ENCODE assay signal across 8 cellular contexts in the genomic region with DNA sequence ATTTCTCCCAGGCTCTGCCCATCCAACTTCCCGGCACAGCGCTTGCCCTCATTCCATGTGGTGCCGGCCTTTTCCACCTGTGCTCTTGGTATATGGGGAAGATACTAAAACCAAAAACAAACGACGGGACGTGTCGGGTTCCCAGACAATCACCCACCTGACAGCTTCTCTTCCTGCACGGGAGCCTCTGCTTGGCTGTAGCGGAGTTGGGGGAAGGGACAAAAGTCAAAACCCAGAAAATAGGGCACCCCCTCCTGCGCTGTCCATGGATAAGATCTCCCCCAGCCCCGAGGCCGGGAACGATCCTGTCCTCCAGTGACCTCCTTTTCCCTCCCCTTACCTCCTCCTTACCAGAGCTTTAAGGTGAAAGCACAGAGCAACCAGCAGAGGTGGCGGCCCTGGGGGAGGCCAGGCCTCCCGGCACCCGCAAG. TPM values are rescaled to one million over a fixed set of nuclear protein-coding genes. Genes with fewer than 3 reads are reported as not detected.
DNase-seq lines count a peak whose midpoint lies in the region; ATAC-seq and TF ChIP-seq lines count a peak whose summit lies in the region.

No MANE protein-coding gene starts in this region.

- peak overlapping the region; percentile 99 for H3K4me3 Mint-ChIP-seq in activated CD4-positive, alpha-beta T cell treated with anti-CD3 and anti-CD28 coated beads, Interleukin-2, amount 10 ng/mL, durations not matched to agents 24 days and 14 days

- 0 to 1% (median 0%) methylated on average over 11 to 16 of the region's 16 CpGs for WGBS in adrenal gland, 4 donors

- H3K9me3 Mint-ChIP-seq in activated CD4-positive, alpha-beta T cell treated with anti-CD3 and anti-CD28 coated beads, Interleukin-2, amount 10 ng/mL, durations not matched to agents 24 days and 14 days, result no peaks in the 10 kb centered on the region

- H3K4me3 ChIP-seq in adrenal gland (peak overlapping the region; percentile 52 to 87 (median 78)), thoracic aorta (peak overlapping the region; percentile 85)

- H3K36me3 ChIP-seq in adrenal gland (replicated peaks in 1 of 2) (peaks cover 0 to 42% of the 10 kb centered on the region in 2 donors), thoracic aorta (peaks cover 23% of the 10 kb centered on the region)

- H3K27ac ChIP-seq in adrenal gland (peak overlapping the region; percentile 34 to 93 (median 90)), layer of hippocampus (ENCODE audit: low read depth, low read length) (peak overlapping the region; percentile 93), thoracic aorta (peak overlapping the region; percentile 84)

- peaks cover 44% of the 10 kb centered on the region for H3K4me1 Mint-ChIP-seq in activated CD4-positive, alpha-beta T cell treated with anti-CD3 and anti-CD28 coated beads, Interleukin-2, amount 10 ng/mL, durations not matched to agents 24 days and 14 days

- no peaks in the 10 kb centered on the region for H3K27me3 Mint-ChIP-seq in activated CD4-positive, alpha-beta T cell treated with anti-CD3 and anti-CD28 coated beads, Interleukin-2, amount 10 ng/mL, durations not matched to agents 24 days and 14 days

- H3K27me3 ChIP-seq in adrenal gland (no peaks in the 10 kb centered on the region), layer of hippocampus (ENCODE audit: control insufficient read depth, insufficient read depth, low read length) (no peaks in the 10 kb centered on the region), thoracic aorta (replicated peaks; ENCODE audit: insufficient read depth) (no peaks in the 10 kb centered on the region)

- intact Hi-C loops in activated CD4-positive, alpha-beta T cell treated with anti-CD3 and anti-CD28 coated beads, Interleukin-2, amount 10 ng/mL, durations not matched to agents 24 days and 14 days (cut with micrococcal nuclease), result loop anchor here (1.0 kb wide), 4 partner anchors 9 to 19 kb away; a partner anchor contains a TSS
- intact Hi-C loops in adrenal gland (cut with DNase I), result no loop called here

- no peak for TF ChIP-seq POLR2A in adrenal gland (IDR thresholded peaks at IDR 0.05)

- H3K9me3 ChIP-seq in adrenal gland (replicated peaks in 1 of 3) (no peaks in the 10 kb centered on the region), thoracic aorta (no peaks in the 10 kb centered on the region)

- no peak for DNase-seq in activated CD4-positive, alpha-beta T cell treated with anti-CD3 and anti-CD28 coated beads, Interleukin-2, amount 10 ng/mL, durations not matched to agents 24 days and 14 days
- DNase-seq in activated CD4-positive, alpha-beta T cell treated with anti-CD3 and anti-CD28 coated beads for 48 hours, result no peak
- peak in 1 of 7 donors; percentile 44 for DNase-seq in adrenal gland
- DNase-seq in thoracic aorta (ENCODE audit: low spot score), result no peak
- no peak for DNase-seq in foreskin melanocyte
- no peak for DNase-seq in pons (ENCODE audit: low spot score)

- TF ChIP-seq CTCF in adrenal gland (IDR thresholded peaks at IDR 0.05) (no peak), thoracic aorta (IDR thresholded peaks at IDR 0.05) (no peak)

- ATAC-seq in thoracic aorta (ENCODE audit: insufficient number of reproducible peaks, low FRiP score, low read depth), result no peak
- no peak for ATAC-seq in HG03045 (IDR thresholded peaks at IDR 0.05; ENCODE audit: unreplicated experiment)

- H3K27ac Mint-ChIP-seq in activated CD4-positive, alpha-beta T cell treated with anti-CD3 and anti-CD28 coated beads, Interleukin-2, amount 10 ng/mL, durations not matched to agents 24 days and 14 days, result peak overlapping the region; percentile 97

- peaks cover 47% of the 10 kb centered on the region for H3K36me3 Mint-ChIP-seq in activated CD4-positive, alpha-beta T cell treated with anti-CD3 and anti-CD28 coated beads, Interleukin-2, amount 10 ng/mL, durations not matched to agents 24 days and 14 days (ENCODE audit: low read depth)

- H3K4me1 ChIP-seq in adrenal gland (replicated peaks in 1 of 2), result peaks cover 17 to 18% of the 10 kb centered on the region in 2 donors
- peaks cover 8 to 10% of the 10 kb centered on the region in 2 donors for H3K4me1 ChIP-seq in thoracic aorta (ENCODE audit: control insufficient read depth in 1 of 2, low read depth in 2 of 2)

RNA-seq across cellular contexts. Expression of a gene that starts 0.6 kb away (rescaled TPM):
- 195 and 200 TPM in 2 replicates for total RNA-seq in activated CD4-positive, alpha-beta T cell treated with anti-CD3 and anti-CD28 coated beads, Interleukin-2, amount 10 ng/mL, durations not matched to agents 24 days and 14 days
- total RNA-seq in adrenal gland, result 100 to 1,000 TPM; 103 to 327 (median 179) TPM
- 100 to 1,000 TPM in 2 of 3 donors, 10 to 100 TPM in 1; 68.3 to 144 (median 140) TPM for polyA plus RNA-seq in adrenal gland
- 100 to 1,000 TPM; 184 to 266 TPM for total RNA-seq in thoracic aorta

RNA-seq across cellular contexts. Expression of a gene that starts 9.1 kb away (rescaled TPM):
- 8.3 and 9.7 TPM in 2 replicates for total RNA-seq in activated CD4-positive, alpha-beta T cell treated with anti-CD3 and anti-CD28 coated beads, Interleukin-2, amount 10 ng/mL, durations not matched to agents 24 days and 14 days
- 10 to 100 TPM in 7 of 8 donors, 1 to 10 TPM in 1; 5.1 to 16.7 (median 15.0) TPM for total RNA-seq in adrenal gland
- polyA plus RNA-seq in adrenal gland, result 10 to 100 TPM in 2 of 3 donors, 1 to 10 TPM in 1; 6.3 to 21.8 (median 19.0) TPM
- 10 to 100 TPM in 1 of 2 donors, 1 to 10 TPM in 1; 3.2 to 11.1 TPM for total RNA-seq in thoracic aorta

RNA-seq across cellular contexts. Expression of a gene that starts 9.3 kb away (rescaled TPM):
- 6.5 and 6.7 TPM in 2 replicates for total RNA-seq in activated CD4-positive, alpha-beta T cell treated with anti-CD3 and anti-CD28 coated beads, Interleukin-2, amount 10 ng/mL, durations not matched to agents 24 days and 14 days
- 100 to 1,000 TPM in 4 of 8 donors, 10 to 100 TPM in 4; 22.9 to 165 (median 96.8) TPM for total RNA-seq in adrenal gland
- 100 to 1,000 TPM; 152 to 328 (median 275) TPM for polyA plus RNA-seq in adrenal gland
- 10 to 100 TPM; 36.0 to 48.3 TPM for total RNA-seq in thoracic aorta

RNA-seq across cellular contexts. Expression of a gene that starts 13.5 kb away (rescaled TPM):
- total RNA-seq in activated CD4-positive, alpha-beta T cell treated with anti-CD3 and anti-CD28 coated beads, Interleukin-2, amount 10 ng/mL, durations not matched to agents 24 days and 14 days, result 71.6 and 78.2 TPM in 2 replicates
- total RNA-seq in adrenal gland (100 to 1,000 TPM in 7 of 8 donors, 10 to 100 TPM in 1; 96.5 to 173 (median 118) TPM), thoracic aorta (100 to 1,000 TPM; 102 to 136 TPM)
- 10 to 100 TPM; 29.1 to 85.1 (median 63.9) TPM for polyA plus RNA-seq in adrenal gland

RNA-seq across cellular contexts. Expression of a gene that starts 13.7 kb away (rescaled TPM):
- 1,207 and 1,242 TPM in 2 replicates for total RNA-seq in activated CD4-positive, alpha-beta T cell treated with anti-CD3 and anti-CD28 coated beads, Interleukin-2, amount 10 ng/mL, durations not matched to agents 24 days and 14 days
- total RNA-seq in adrenal gland, result 1,000 to 10,000 TPM in 7 of 8 donors, 100 to 1,000 TPM in 1; 943 to 2,886 (median 1,497) TPM
- polyA plus RNA-seq in adrenal gland, result 1,000 to 10,000 TPM; 3,330 to 6,436 (median 4,487) TPM
- 1,000 to 10,000 TPM; 1,129 to 1,416 TPM for total RNA-seq in thoracic aorta
